17 cellular contexts compared by ENCODE assay signal in genomic region chr1:239819075-239819474, GRCh38.
A peak's percentile ranks its signal among the peaks of the same experiment; 100 is the strongest.
DNase-seq lines count a peak whose midpoint lies in the region; ATAC-seq and TF ChIP-seq lines count a peak whose summit lies in the region.
"Had no signal": no experiment of that assay in that cellular context is flagged by ENCODE, and none has a peak within 500 bp of the region (broad histone marks: within the 10 kb centered on the region; RNA-seq: fewer than 3 reads in every experiment).

No MANE protein-coding gene starts in this region.

- H3K9me2 ChIP-seq in GM23248 (ENCODE audit: insufficient read depth) = no peaks in the 10 kb centered on the region

- H2AFZ ChIP-seq in neural progenitor cell (replicated peaks) (no peak overlapping the region), GM23248 (no peak overlapping the region)

- H3K27me3 ChIP-seq in neural progenitor cell (no peaks in the 10 kb centered on the region), GM23248 (replicated peaks; ENCODE audit: insufficient read depth) (no peaks in the 10 kb centered on the region)
- H3K27me3 ChIP-seq: gastrocnemius medialis had no signal

- no peaks in the 10 kb centered on the region for H3F3A ChIP-seq in neural progenitor cell (ENCODE audit: low read depth)
- H3F3A ChIP-seq in GM23248 (ENCODE audit: insufficient read depth) = no peaks in the 10 kb centered on the region

- H3K4me1 ChIP-seq in neural progenitor cell = no peaks in the 10 kb centered on the region
- H3K4me1 ChIP-seq in GM23248 (ENCODE audit: insufficient read depth) = no peaks in the 10 kb centered on the region
- H3K4me1 ChIP-seq: gastrocnemius medialis, left ventricle myocardium inferior had no signal

- in situ Hi-C loops in GM23248 (cut with MboI) = no loop called here

- CTCF ChIA-PET in activated CD4-positive, alpha-beta memory T cell treated with anti-CD3 and anti-CD28 coated beads for 36 hours (lab: Charles Lee) = interaction anchor here (0.6 to 1.5 kb wide), 10 partner anchors 18 to 511 kb away, joined by 3 to 7 read pairs (median 3); no protein-coding TSS in a partner anchor
- CTCF ChIA-PET in activated CD4-positive, alpha-beta memory T cell treated with anti-CD3 and anti-CD28 coated beads, Interleukin-2, amount 10 ng/mL, durations not matched to agents 7 days and 5 days (lab: Charles Lee) = interaction anchor here (0.8 to 3.3 kb wide), 4 partner anchors 94 to 414 kb away, joined by 3 to 14 read pairs (median 3); no protein-coding TSS in a partner anchor
- CTCF ChIA-PET in HEK293T (lab: Yijun Ruan, JAX) = interaction anchor here (0.6 to 1.5 kb wide), 7 partner anchors 10 to 405 kb away, joined by 3 to 9 read pairs (median 4); no protein-coding TSS in a partner anchor
- CTCF ChIA-PET in activated CD8-positive, alpha-beta T cell treated with anti-CD3 and anti-CD28 coated beads for 36 hours (lab: Charles Lee) = interaction anchor here (0.7 to 3.4 kb wide), 14 partner anchors 9 to 510 kb away, joined by 3 to 16 read pairs (median 3); no protein-coding TSS in a partner anchor

- H3K27ac ChIP-seq in neural progenitor cell = no peak overlapping the region
- no peak overlapping the region for H3K27ac ChIP-seq in GM23248
- H3K27ac ChIP-seq: gastrocnemius medialis, left ventricle myocardium inferior had no signal

- peaks cover 18% of the 10 kb centered on the region for H3K4me1 Mint-ChIP-seq in activated CD4-positive, alpha-beta memory T cell treated with anti-CD3 and anti-CD28 coated beads for 36 hours (ENCODE audit: low read depth)
- peaks cover 22% of the 10 kb centered on the region for H3K4me1 Mint-ChIP-seq in activated CD4-positive, alpha-beta memory T cell treated with anti-CD3 and anti-CD28 coated beads, Interleukin-2, amount 10 ng/mL, durations not matched to agents 7 days and 5 days
- H3K4me1 Mint-ChIP-seq in activated CD8-positive, alpha-beta T cell treated with anti-CD3 and anti-CD28 coated beads for 36 hours (ENCODE audit: low read depth) = peaks cover 7% of the 10 kb centered on the region
- H3K4me1 Mint-ChIP-seq in neural progenitor cell = peaks cover 18% of the 10 kb centered on the region

- no peaks in the 10 kb centered on the region for H3K27me3 Mint-ChIP-seq in activated CD4-positive, alpha-beta memory T cell treated with anti-CD3 and anti-CD28 coated beads for 36 hours
- no peaks in the 10 kb centered on the region for H3K27me3 Mint-ChIP-seq in activated CD4-positive, alpha-beta memory T cell treated with anti-CD3 and anti-CD28 coated beads, Interleukin-2, amount 10 ng/mL, durations not matched to agents 7 days and 5 days
- H3K27me3 Mint-ChIP-seq in activated CD8-positive, alpha-beta T cell treated with anti-CD3 and anti-CD28 coated beads for 36 hours = no peaks in the 10 kb centered on the region
- no peaks in the 10 kb centered on the region for H3K27me3 Mint-ChIP-seq in neural progenitor cell (ENCODE audit: insufficient read depth, low read depth)

- 10 to 26% methylated on average over 5 of the region's 5 CpGs for WGBS in GM23248 (ENCODE audit: low coverage in 1 of 2, low lambda C conversion rate in 2 of 2, missing lambda C conversion rate in 2 of 2), 2 experiments

- no peak overlapping the region for H3K27ac Mint-ChIP-seq in activated CD4-positive, alpha-beta memory T cell treated with anti-CD3 and anti-CD28 coated beads for 36 hours
- no peak overlapping the region for H3K27ac Mint-ChIP-seq in activated CD4-positive, alpha-beta memory T cell treated with anti-CD3 and anti-CD28 coated beads, Interleukin-2, amount 10 ng/mL, durations not matched to agents 7 days and 5 days
- H3K27ac Mint-ChIP-seq in activated CD8-positive, alpha-beta T cell treated with anti-CD3 and anti-CD28 coated beads for 36 hours = no peak overlapping the region
- H3K27ac Mint-ChIP-seq in neural progenitor cell = no peak overlapping the region

- H3K9me3 Mint-ChIP-seq in activated CD4-positive, alpha-beta memory T cell treated with anti-CD3 and anti-CD28 coated beads for 36 hours = no peaks in the 10 kb centered on the region
- no peaks in the 10 kb centered on the region for H3K9me3 Mint-ChIP-seq in activated CD4-positive, alpha-beta memory T cell treated with anti-CD3 and anti-CD28 coated beads, Interleukin-2, amount 10 ng/mL, durations not matched to agents 7 days and 5 days
- H3K9me3 Mint-ChIP-seq in activated CD8-positive, alpha-beta T cell treated with anti-CD3 and anti-CD28 coated beads for 36 hours = no peaks in the 10 kb centered on the region
- H3K9me3 Mint-ChIP-seq in neural progenitor cell = no peaks in the 10 kb centered on the region

- H4K20me1 ChIP-seq in neural progenitor cell (ENCODE audit: low read depth) (no peaks in the 10 kb centered on the region), GM23248 (ENCODE audit: insufficient read depth) (no peaks in the 10 kb centered on the region)

- H3K4me3 ChIP-seq in neural progenitor cell = no peak overlapping the region
- no peak overlapping the region for H3K4me3 ChIP-seq in GM23248
- H3K4me3 ChIP-seq: gastrocnemius medialis, left ventricle myocardium inferior had no signal

- H3K79me2 ChIP-seq in neural progenitor cell (ENCODE audit: low read depth) (no peaks in the 10 kb centered on the region), GM23248 (ENCODE audit: insufficient read depth) (no peaks in the 10 kb centered on the region)

- H3K9me3 ChIP-seq in neural progenitor cell (ENCODE audit: low read depth) = no peaks in the 10 kb centered on the region
- H3K9me3 ChIP-seq in GM23248 (ENCODE audit: low read depth) = no peaks in the 10 kb centered on the region
- H3K9me3 ChIP-seq: gastrocnemius medialis, left ventricle myocardium inferior had no signal

- peak; percentile 37 for ATAC-seq in activated CD8-positive, alpha-beta T cell treated with anti-CD3 and anti-CD28 coated beads for 36 hours
- ATAC-seq: gastrocnemius medialis, sciatic nerve had no signal

- peak; percentile 38 for TF ChIP-seq CTCF in activated CD8-positive, alpha-beta T cell treated with anti-CD3 and anti-CD28 coated beads for 36 hours (IDR thresholded peaks at IDR 0.05)
- TF ChIP-seq CTCF in neural progenitor cell (IDR thresholded peaks at IDR 0.05) = peak; percentile 57

- no peak overlapping the region for H3K4me3 Mint-ChIP-seq in activated CD4-positive, alpha-beta memory T cell treated with anti-CD3 and anti-CD28 coated beads for 36 hours
- H3K4me3 Mint-ChIP-seq in activated CD4-positive, alpha-beta memory T cell treated with anti-CD3 and anti-CD28 coated beads, Interleukin-2, amount 10 ng/mL, durations not matched to agents 7 days and 5 days = no peak overlapping the region
- no peak overlapping the region for H3K4me3 Mint-ChIP-seq in activated CD8-positive, alpha-beta T cell treated with anti-CD3 and anti-CD28 coated beads for 36 hours
- no peak overlapping the region for H3K4me3 Mint-ChIP-seq in neural progenitor cell

- H3K36me3 ChIP-seq in neural progenitor cell (no peaks in the 10 kb centered on the region), GM23248 (ENCODE audit: low read depth) (no peaks in the 10 kb centered on the region)
- H3K36me3 ChIP-seq: gastrocnemius medialis, left ventricle myocardium inferior had no signal

- intact Hi-C loops in activated CD4-positive, alpha-beta memory T cell treated with anti-CD3 and anti-CD28 coated beads for 36 hours (cut with micrococcal nuclease) = loop anchor here (1.0 to 5.0 kb wide), 2 partner anchors 412 to 511 kb away; no protein-coding TSS in a partner anchor
- intact Hi-C loops in activated CD8-positive, alpha-beta T cell treated with anti-CD3 and anti-CD28 coated beads for 36 hours (cut with micrococcal nuclease) = loop anchor here (10.0 kb wide), 1 partner anchor 404 kb away; no protein-coding TSS in a partner anchor

- H3K36me3 Mint-ChIP-seq in activated CD4-positive, alpha-beta memory T cell treated with anti-CD3 and anti-CD28 coated beads for 36 hours = no peaks in the 10 kb centered on the region
- H3K36me3 Mint-ChIP-seq in activated CD4-positive, alpha-beta memory T cell treated with anti-CD3 and anti-CD28 coated beads, Interleukin-2, amount 10 ng/mL, durations not matched to agents 7 days and 5 days (ENCODE audit: low read depth) = no peaks in the 10 kb centered on the region
- no peaks in the 10 kb centered on the region for H3K36me3 Mint-ChIP-seq in activated CD8-positive, alpha-beta T cell treated with anti-CD3 and anti-CD28 coated beads for 36 hours (ENCODE audit: low read depth)
- no peaks in the 10 kb centered on the region for H3K36me3 Mint-ChIP-seq in neural progenitor cell

- POLR2A ChIA-PET in activated CD4-positive, alpha-beta memory T cell treated with anti-CD3 and anti-CD28 coated beads for 36 hours (lab: Charles Lee) = interaction anchor here (0.6 to 1.0 kb wide), 2 partner anchors 101 to 112 kb away, joined by 3 to 5 read pairs; no protein-coding TSS in a partner anchor
- POLR2A ChIA-PET in activated CD4-positive, alpha-beta memory T cell treated with anti-CD3 and anti-CD28 coated beads, Interleukin-2, amount 10 ng/mL, durations not matched to agents 7 days and 5 days (lab: Charles Lee) = interaction anchor here (1.0 to 1.4 kb wide), 2 partner anchors 65 to 100 kb away, joined by 3 read pairs; no protein-coding TSS in a partner anchor
- POLR2A ChIA-PET in HEK293T (lab: Yijun Ruan, JAX) = no interaction called here
- POLR2A ChIA-PET in activated CD8-positive, alpha-beta T cell treated with anti-CD3 and anti-CD28 coated beads for 36 hours (lab: Charles Lee) = no interaction called here

- peak; percentile 20 for DNase-seq in activated CD4-positive, alpha-beta memory T cell treated with anti-CD3 and anti-CD28 coated beads for 36 hours
- no peak for DNase-seq in activated CD4-positive, alpha-beta memory T cell treated with anti-CD3 and anti-CD28 coated beads, Interleukin-2, amount 10 ng/mL, durations not matched to agents 7 days and 5 days
- DNase-seq in HEK293T (ENCODE audit: extremely low spot score) (peak; percentile 24), neural progenitor cell (ENCODE audit: low spot score) (peak; percentile 29), nucleus accumbens (lab: John Stamatoyannopoulos, UW) (no peak), GM23248 (no peak), SK-N-DZ (ENCODE audit: low spot score) (no peak)
- peak; percentile 36 for DNase-seq in activated CD8-positive, alpha-beta T cell treated with anti-CD3 and anti-CD28 coated beads for 36 hours
- DNase-seq: activated CD8-positive, alpha-beta memory T cell treated with anti-CD3 and anti-CD28 coated beads, Interleukin-2, amount 50 U/mL, for 48 hours; activated naive CD4-positive, alpha-beta T cell treated with anti-CD3 and anti-CD28 coated beads, Interleukin-2, amount 50 U/mL, for 16 hours; EL; gastrocnemius medialis; IMR-90; left ventricle myocardium inferior; NCI-H1092 treated with DMSO at 0.1 percent for 48 hours; NCI-H748 treated with DMSO at 0.1 percent for 48 hours had no signal

- H3K9ac ChIP-seq in neural progenitor cell (no peak overlapping the region), GM23248 (no peak overlapping the region)

- H3K4me2 ChIP-seq in neural progenitor cell (no peak overlapping the region), GM23248 (ENCODE audit: unreplicated experiment) (no peak overlapping the region)

TF ChIP-seq in HEK293T, 16 proteins besides CTCF, POLR2A, EP300 and RAD21 (continues in another document):
- no peak for TF ChIP-seq L3MBTL2 (conservative IDR thresholded peaks at IDR 0.05)
- TF ChIP-seq ARNT (IDR thresholded peaks at IDR 0.05) = no peak
- TF ChIP-seq ZNF384 (IDR thresholded peaks at IDR 0.05) = no peak
- TF ChIP-seq CTBP1 (IDR thresholded peaks at IDR 0.05; ENCODE audit: borderline replicate concordance) = no peak
- TF ChIP-seq BHLHE40 (IDR thresholded peaks at IDR 0.05; ENCODE audit: borderline replicate concordance) = no peak

Comparison
In these comparisons a context has a peak if more than half of its experiments do, and no peak if none do; other contexts are left out.
1. DNase-seq: peak in activated CD4-positive, alpha-beta memory T cell treated with anti-CD3 and anti-CD28 coated beads for 36 hours (single experiment), HEK293T (single experiment), activated CD8-positive, alpha-beta T cell treated with anti-CD3 and anti-CD28 coated beads for 36 hours (single experiment) and neural progenitor cell (single experiment); none in activated CD4-positive, alpha-beta memory T cell treated with anti-CD3 and anti-CD28 coated beads, Interleukin-2, amount 10 ng/mL, durations not matched to agents 7 days and 5 days (single experiment), nucleus accumbens (0 of 56), GM23248 (single experiment) and SK-N-DZ (single experiment).
2. POLR2A ChIA-PET loops: an anchor here in activated CD4-positive, alpha-beta memory T cell treated with anti-CD3 and anti-CD28 coated beads for 36 hours (0.6 to 1.0 kb wide) and activated CD4-positive, alpha-beta memory T cell treated with anti-CD3 and anti-CD28 coated beads, Interleukin-2, amount 10 ng/mL, durations not matched to agents 7 days and 5 days (1.0 to 1.4 kb wide); none called in HEK293T and activated CD8-positive, alpha-beta T cell treated with anti-CD3 and anti-CD28 coated beads for 36 hours.